In genomic region chr3:35688826-35689225, GRCh38 we compare ENCODE assay signal across 9 cellular contexts. TPM values are rescaled to one million over a fixed set of nuclear protein-coding genes. Genes with fewer than 3 reads are reported as not detected.
"Had no signal": no experiment of that assay in that cellular context is flagged by ENCODE, and none has a peak within 500 bp of the region (broad histone marks: within the 10 kb centered on the region; RNA-seq: fewer than 3 reads in every experiment).

No MANE protein-coding gene starts in this region.

- H3K9me3 Mint-ChIP-seq: GM23338, H9 had no signal

- FAIRE-seq: H1, H54, HTR-8/SVneo, K562 had no signal

- H3K27ac Mint-ChIP-seq: GM23338, H9 had no signal

- H3K4me3 Mint-ChIP-seq: GM23338, H9 had no signal

- H3K4me1 Mint-ChIP-seq: GM23338, H9 had no signal

- DNase-seq: H9, HCEC 1CT, IMR-90 had no signal

- H3K4me3 ChIP-seq: GM23338, K562 had no signal

RNA-seq across cellular contexts. Expression of gene ARPP21, which starts 49.5 kb away (rescaled TPM):
- total RNA-seq: GM23338, H1, H9, HT-29, IMR-90, K562 had no signal
- polyA plus RNA-seq: GM23338, H1, IMR-90, K562 had no signal
